1 cellular context compared by ENCODE assay signal in genomic region chr1:84370831-84371394, GRCh38.
TF ChIP-seq lines count a peak whose summit lies in the region.

No MANE protein-coding gene starts in this region.

TF ChIP-seq in K562, 482 proteins besides CTCF, POLR2A, EP300 and RAD21 (continued from another document and continues in another):
- TF ChIP-seq FIP1L1 (IDR thresholded peaks at IDR 0.05; ENCODE audit: low read depth, low read length, poor library complexity, severe bottlenecking) (no peak), ZNF79 (CRISPR knock-in tag; IDR thresholded peaks at IDR 0.05; ENCODE audit: low read depth) (no peak), HBP1 (CRISPR knock-in tag; IDR thresholded peaks at IDR 0.05) (no peak), ZBTB8A (IDR thresholded peaks at IDR 0.05; ENCODE audit: partially characterized antibody) (no peak), HDAC6 (IDR thresholded peaks at IDR 0.05; ENCODE audit: low read depth, low read length) (no peak), BRD4 (IDR thresholded peaks at IDR 0.05) (no peak), ZNF699 (CRISPR knock-in tag; IDR thresholded peaks at IDR 0.05; ENCODE audit: insufficient replicate concordance) (no peak), DDX20 (tag; IDR thresholded peaks at IDR 0.05; ENCODE audit: low read depth) (peak; percentile 80), FOS (IDR thresholded peaks at IDR 0.05; ENCODE audit: extremely low read depth, insufficient read length) (no peak), ATF4 (CRISPR knock-in tag; IDR thresholded peaks at IDR 0.05) (0 out of 2 replicates have a peak, but pooled peaks have one; percentile 36), SMAD4 (CRISPR knock-in tag; conservative IDR thresholded peaks at IDR 0.05) (peak; percentile 71), CLOCK (CRISPR knock-in tag; IDR thresholded peaks at IDR 0.05; ENCODE audit: borderline replicate concordance) (no peak), TCF7L2 (IDR thresholded peaks at IDR 0.05; ENCODE audit: low read depth, low read length) (no peak), ZNF354B (CRISPR knock-in tag; IDR thresholded peaks at IDR 0.05) (no peak), ZNF511 (CRISPR knock-in tag; IDR thresholded peaks at IDR 0.05) (no peak), ZNF311 (CRISPR knock-in tag; IDR thresholded peaks at IDR 0.05) (peak; percentile 66), SMARCA4 (IDR thresholded peaks at IDR 0.05) (no peak), SMAD3 (CRISPR knock-in tag; conservative IDR thresholded peaks at IDR 0.05) (0 out of 2 replicates have a peak, but pooled peaks have one; percentile 41), KDM2B (CRISPR knock-in tag; IDR thresholded peaks at IDR 0.05) (no peak), SMAD1 (IDR thresholded peaks at IDR 0.05; ENCODE audit: low read depth, low read length, partially characterized antibody) (no peak), PTTG1 (tag; IDR thresholded peaks at IDR 0.05; ENCODE audit: low read depth) (peak; percentile 86), ZNF280B (CRISPR knock-in tag; IDR thresholded peaks at IDR 0.05) (no peak), TGIF2 (CRISPR knock-in tag; IDR thresholded peaks at IDR 0.05) (no peak), ZNF41 (CRISPR knock-in tag; conservative IDR thresholded peaks at IDR 0.05) (0 out of 2 replicates have a peak, but pooled peaks have one; percentile 61), ZNF583 (CRISPR knock-in tag; IDR thresholded peaks at IDR 0.05) (0 out of 2 replicates have a peak, but pooled peaks have one; percentile 40), DMBX1 (CRISPR knock-in tag; IDR thresholded peaks at IDR 0.05; ENCODE audit: borderline replicate concordance) (peak; percentile 65; the same call in 1 of the 2 replicates), ZBTB11 (CRISPR knock-in tag; IDR thresholded peaks at IDR 0.05) (no peak), MAFG (tag; conservative IDR thresholded peaks at IDR 0.05) (no peak), JUN (IDR thresholded peaks at IDR 0.05; ENCODE audit: borderline replicate concordance, low read depth, low read length) (no peak), JUN (CRISPR knock-in tag; IDR thresholded peaks at IDR 0.05; ENCODE audit: borderline replicate concordance) (no peak), ILK (tag; IDR thresholded peaks at IDR 0.05; ENCODE audit: borderline replicate concordance, low read depth) (peak; percentile 73; the same call in 1 of the 2 replicates), LCOR (CRISPR knock-in tag; IDR thresholded peaks at IDR 0.05) (no peak), TCFL5 (CRISPR knock-in tag; conservative IDR thresholded peaks at IDR 0.05) (no peak), ARID2 (IDR thresholded peaks at IDR 0.05) (no peak), EHMT2 (IDR thresholded peaks at IDR 0.05) (no peak), ZNF740 (CRISPR knock-in tag; IDR thresholded peaks at IDR 0.05) (no peak), ZNF740 (tag; IDR thresholded peaks at IDR 0.05) (peak in 1 of 2 experiments; percentile 27; a peak in 1 of 4 replicates), RCOR1 (IDR thresholded peaks at IDR 0.05; ENCODE audit: borderline replicate concordance in 1 of 2, low read depth in 2 of 2, low read length in 2 of 2) (no peak), DACH1 (IDR thresholded peaks at IDR 0.05; ENCODE audit: partially characterized antibody) (no peak), CXXC5 (CRISPR knock-in tag; IDR thresholded peaks at IDR 0.05) (peak; percentile 36; the same call in 1 of the 2 replicates), NR4A1 (CRISPR knock-in tag; IDR thresholded peaks at IDR 0.05) (no peak), NR4A1 (tag; IDR thresholded peaks at IDR 0.05) (peak; percentile 79; the same call in 1 of the 2 replicates), ILF3 (IDR thresholded peaks at IDR 0.05; ENCODE audit: borderline replicate concordance) (no peak), IRF2 (CRISPR knock-in tag; IDR thresholded peaks at IDR 0.05) (no peak), KLF6 (CRISPR knock-in tag; IDR thresholded peaks at IDR 0.05; ENCODE audit: borderline replicate concordance) (0 out of 2 replicates have a peak, but pooled peaks have one; percentile 77), NR2C1 (IDR thresholded peaks at IDR 0.05) (no peak), NR2C1 (tag; IDR thresholded peaks at IDR 0.05) (peak; percentile 50; the same call in 1 of the 2 replicates), TFAP4 (CRISPR knock-in tag; IDR thresholded peaks at IDR 0.05; ENCODE audit: borderline replicate concordance) (no peak), PTRF (tag; IDR thresholded peaks at IDR 0.05) (no peak), TAL1 (IDR thresholded peaks at IDR 0.05) (no peak), CEBPG (CRISPR knock-in tag; IDR thresholded peaks at IDR 0.05) (no peak), CEBPG (tag; conservative IDR thresholded peaks at IDR 0.05 in 1 of 2, IDR thresholded peaks at IDR 0.05 in 1 of 2) (no peak), ID3 (CRISPR knock-in tag; IDR thresholded peaks at IDR 0.05) (no peak), ID3 (tag; IDR thresholded peaks at IDR 0.05) (0 out of 2 replicates have a peak, but pooled peaks have one; percentile 35), CREM (IDR thresholded peaks at IDR 0.05; ENCODE audit: low read depth) (no peak)
